Comparison of ENCODE assay signal across 8 cellular contexts in the genomic region with DNA sequence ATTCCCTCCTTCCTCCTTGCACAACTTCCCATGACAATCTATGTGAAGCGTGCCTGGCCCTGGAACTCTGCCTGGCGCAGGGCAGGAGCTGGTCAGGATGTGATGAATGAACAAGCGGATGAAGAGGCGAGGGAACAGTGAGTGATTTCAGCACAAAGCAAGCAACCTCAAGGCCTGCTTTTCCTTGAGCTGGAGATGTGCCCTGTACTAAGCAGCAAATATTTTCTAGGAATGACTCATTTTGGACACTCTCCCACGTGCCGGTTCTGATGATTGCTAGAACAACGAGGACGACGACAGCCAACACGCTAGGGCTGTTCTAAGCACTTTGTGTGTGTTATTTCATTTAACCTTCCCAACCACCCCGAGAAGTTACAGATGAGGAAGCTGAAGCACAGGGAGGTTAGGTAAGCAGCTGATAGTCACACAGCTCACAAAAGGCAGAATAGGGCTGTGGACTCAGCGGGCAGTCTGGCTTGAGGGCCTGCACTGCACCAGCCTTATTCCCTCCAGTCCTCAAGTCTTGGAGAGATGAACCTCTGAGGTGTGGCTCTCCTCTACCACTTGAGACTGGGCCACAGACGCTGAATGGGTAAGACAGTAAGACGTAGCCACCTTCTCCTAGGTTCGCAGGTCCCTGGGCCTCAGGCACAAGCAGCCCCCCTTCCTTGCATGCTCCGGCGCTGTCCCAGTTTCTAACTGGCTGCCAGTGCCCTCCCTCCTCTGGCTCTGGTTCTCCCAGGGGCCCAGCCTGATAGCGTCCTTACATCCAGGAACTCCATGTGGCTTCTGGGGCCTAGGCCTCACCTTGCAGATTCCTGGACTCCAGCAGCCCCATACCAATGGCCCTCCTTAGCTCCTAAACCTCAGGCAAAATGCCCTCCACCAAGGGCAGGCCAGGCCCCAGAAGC. TPM values are rescaled to one million over a fixed set of nuclear protein-coding genes. Genes with fewer than 3 reads are reported as not detected.
A peak's percentile ranks its signal among the peaks of the same experiment; 100 is the strongest.
DNase-seq lines count a peak whose midpoint lies in the region; ATAC-seq and TF ChIP-seq lines count a peak whose summit lies in the region.

No MANE protein-coding gene starts in this region.

- ATAC-seq in GM18867 (IDR thresholded peaks at IDR 0.05; ENCODE audit: unreplicated experiment) (no peak), HG03442 (IDR thresholded peaks at IDR 0.05; ENCODE audit: unreplicated experiment) (no peak)

- intact Hi-C loops in dorsolateral prefrontal cortex (cut with DNase I) = loop anchor here in 1 of 2 donors (10.0 kb wide), 1 partner anchor 65 kb away; the partner anchor contains the start of gene CAMK2B

- H3K27me3 ChIP-seq in AG04450 (ENCODE audit: control insufficient read depth, insufficient read depth, low read length) = peaks cover 20% of the 10 kb centered on the region
- no peaks in the 10 kb centered on the region for H3K27me3 ChIP-seq in dorsolateral prefrontal cortex

- DNase-seq in AG04450 (ENCODE audit: low read depth, low spot score) (peak; percentile 77), M059J (ENCODE audit: low read depth) (peak; percentile 90), dorsolateral prefrontal cortex (peak in 8 of 10 donors; percentile 43 to 82 (median 64)), NCI-H510A treated with DMSO at 0.1 percent for 48 hours (lab: John Stamatoyannopoulos, UW) (no peak), NCI-H345 treated with DMSO at 0.1 percent for 48 hours (lab: John Stamatoyannopoulos, UW; ENCODE audit: unreplicated experiment) (no peak)

- H3K27ac ChIP-seq in AG04450 (ENCODE audit: low read depth, low read length) = peak overlapping the region; percentile 52
- peak overlapping the region in 55 of 59 donors; percentile 54 to 93 (median 76) for H3K27ac ChIP-seq in dorsolateral prefrontal cortex
- H3K27ac ChIP-seq in mesodermal cell (ENCODE audit: low read depth, low read length, severe bottlenecking) = peak overlapping the region; percentile 7

- 93 to 94% methylated on average over 14 to 17 of the region's 18 CpGs for WGBS in mesodermal cell (ENCODE audit: insufficient coverage in 2 of 2), 2 experiments

- peaks cover 40% of the 10 kb centered on the region for H3K4me1 ChIP-seq in mesodermal cell (ENCODE audit: control insufficient read depth, insufficient read depth, low read length, poor library complexity, severe bottlenecking)

- no peaks in the 10 kb centered on the region for H3K36me3 ChIP-seq in mesodermal cell (ENCODE audit: control insufficient read depth, insufficient read depth, low read length)

- H3K9me3 ChIP-seq in AG04450 (ENCODE audit: control insufficient read depth, insufficient read depth, low read length) (peaks cover 5% of the 10 kb centered on the region), mesodermal cell (ENCODE audit: control insufficient read depth, low read length) (no peaks in the 10 kb centered on the region)

- TF ChIP-seq CTCF in AG04450 (IDR thresholded peaks at IDR 0.05; ENCODE audit: low read depth, low read length) = no peak
- no peak for TF ChIP-seq CTCF in dorsolateral prefrontal cortex (IDR thresholded peaks at IDR 0.05 in 54 of 56, conservative IDR thresholded peaks at IDR 0.05 in 2 of 56; ENCODE audit: low read depth in 1 of 56, partially characterized antibody in 56 of 56)

- CTCF ChIA-PET in AG04450 (lab: Charles Lee) = interaction anchor here (0.5 to 1.6 kb wide), 5 partner anchors 15 to 800 kb away, joined by 3 to 8 read pairs (median 3); no protein-coding TSS in a partner anchor

- POLR2A ChIA-PET in AG04450 (lab: Yijun Ruan, JAX) = interaction anchor here (0.6 to 0.7 kb wide), 2 partner anchors 577 to 684 kb away, joined by 5 to 8 read pairs; no protein-coding TSS in a partner anchor

- H3K4me3 ChIP-seq in AG04450 (ENCODE audit: low read depth, low read length) = no peak overlapping the region
- H3K4me3 ChIP-seq in dorsolateral prefrontal cortex = no peak overlapping the region
- no peak overlapping the region for H3K4me3 ChIP-seq in mesodermal cell (ENCODE audit: extremely low read depth, insufficient read depth, low read length, poor library complexity, severe bottlenecking)

RNA-seq across cellular contexts. Expression of gene YKT6, which starts 59.0 kb away (rescaled TPM):
- 124 and 138 TPM in 2 replicates for polyA plus RNA-seq in AG04450 (2011; rRNA removed)
- polyA minus RNA-seq in AG04450 (2011; rRNA and poly(A)+ RNA removed) = 106 and 122 TPM in 2 replicates
- 106 and 128 TPM in 2 replicates for total RNA-seq in M059J (2014; rRNA removed; shearing (Covaris generic))
- total RNA-seq in dorsolateral prefrontal cortex = 10 to 100 TPM; 51.6 to 96.6 (median 65.9) TPM
- 114 TPM for polyA plus RNA-seq in mesodermal cell (2013, experiment 1 of 2)
- 95.7 TPM for polyA plus RNA-seq in mesodermal cell (2013, experiment 2 of 2)

Comparison
In these comparisons a context has a peak if more than half of its experiments do, and no peak if none do; other contexts are left out.
1. DNase-seq: peak in AG04450 (single experiment), M059J (single experiment) and dorsolateral prefrontal cortex (8 of 10); none in NCI-H510A treated with DMSO at 0.1 percent for 48 hours (single experiment) and NCI-H345 treated with DMSO at 0.1 percent for 48 hours (single experiment).
2. H3K27ac ChIP-seq: peak in every context shown above with its lines; median percentile 76 in dorsolateral prefrontal cortex; 52 in AG04450; 7 in mesodermal cell.